18 cellular contexts compared by ENCODE assay signal in genomic region chr2:178142274-178143065, GRCh38. TPM values are rescaled to one million over a fixed set of nuclear protein-coding genes. Genes with fewer than 3 reads are reported as not detected.
DNase-seq lines count a peak whose midpoint lies in the region; ATAC-seq and TF ChIP-seq lines count a peak whose summit lies in the region.
"Had no signal": no experiment of that assay in that cellular context is flagged by ENCODE, and none has a peak within 500 bp of the region (broad histone marks: within the 10 kb centered on the region; RNA-seq: fewer than 3 reads in every experiment).

No MANE protein-coding gene starts in this region.

- ATAC-seq in PC-3 (peak; percentile 73), HG03457 (IDR thresholded peaks at IDR 0.05; ENCODE audit: unreplicated experiment) (no peak), HG02938 (IDR thresholded peaks at IDR 0.05; ENCODE audit: unreplicated experiment) (no peak)
- ATAC-seq: sciatic nerve; stimulated activated naive CD8-positive, alpha-beta T cell treated with anti-CD3 and anti-CD28 coated beads, Interleukin-15, amount 100 ng/mL, for 72 hours had no signal

- no peaks in the 10 kb centered on the region for H3K9me3 Mint-ChIP-seq in MCF 10A (ENCODE audit: unreplicated experiment)
- H3K9me3 Mint-ChIP-seq: activated naive CD4-positive, alpha-beta T cell treated with anti-CD3 and anti-CD28 coated beads for 36 hours; memory B cell; stimulated activated naive CD8-positive, alpha-beta T cell treated with anti-CD3 and anti-CD28 coated beads, Interleukin-15, amount 100 ng/mL, for 72 hours had no signal

- no peaks in the 10 kb centered on the region for H3K27me3 Mint-ChIP-seq in MCF 10A (ENCODE audit: insufficient read depth, unreplicated experiment)

- TF ChIP-seq CTCF in MCF 10A (IDR thresholded peaks at IDR 0.05; ENCODE audit: unreplicated experiment) = no peak
- TF ChIP-seq CTCF in mammary epithelial cell (conservative IDR thresholded peaks at IDR 0.05 in 1 of 2, IDR thresholded peaks at IDR 0.05 in 1 of 2; ENCODE audit: extremely low read depth in 1 of 2, insufficient read depth in 1 of 2, low read depth in 1 of 2, low read length in 2 of 2) = no peak
- no peak for TF ChIP-seq CTCF in PC-3 (conservative IDR thresholded peaks at IDR 0.05; ENCODE audit: low read depth, low read length)
- TF ChIP-seq CTCF in fibroblast of villous mesenchyme (IDR thresholded peaks at IDR 0.05; ENCODE audit: insufficient read depth, low read depth, low read length) = no peak
- TF ChIP-seq CTCF in GM13977 (IDR thresholded peaks at IDR 0.05; ENCODE audit: extremely low read depth, insufficient read depth, missing control alignments) = no peak

- no peak overlapping the region for H3K27ac Mint-ChIP-seq in MCF 10A (ENCODE audit: low read depth, unreplicated experiment)
- H3K27ac Mint-ChIP-seq: activated naive CD4-positive, alpha-beta T cell treated with anti-CD3 and anti-CD28 coated beads for 36 hours; memory B cell; stimulated activated naive CD8-positive, alpha-beta T cell treated with anti-CD3 and anti-CD28 coated beads, Interleukin-15, amount 100 ng/mL, for 72 hours had no signal

- H3K4me3 Mint-ChIP-seq in MCF 10A (ENCODE audit: unreplicated experiment) = no peak overlapping the region
- H3K4me3 Mint-ChIP-seq: activated naive CD4-positive, alpha-beta T cell treated with anti-CD3 and anti-CD28 coated beads for 36 hours; memory B cell; stimulated activated naive CD8-positive, alpha-beta T cell treated with anti-CD3 and anti-CD28 coated beads, Interleukin-15, amount 100 ng/mL, for 72 hours had no signal

- dilution Hi-C loops in mammary epithelial cell (cut with HindIII; ENCODE audit: low sequenced_read_pairs) = no loop called here

- no peak overlapping the region for H3K4me2 ChIP-seq in mammary epithelial cell (ENCODE audit: insufficient read depth, low read depth, low read length)
- peak overlapping the region; percentile 55 for H3K4me2 ChIP-seq in PC-3 (ENCODE audit: low read length)

- in situ Hi-C loops in mammary epithelial cell (cut with MboI; ENCODE audit: low sequenced_read_pairs in 2 of 2) = loop anchor here in 1 of 2 donors (25.0 kb wide), 1 partner anchor 245 kb away; no protein-coding TSS in a partner anchor
- in situ Hi-C loops in GM13977 (cut with MboI; ENCODE audit: low pct_unique_long_range_greater_than_20kb, low sequenced_read_pairs, unreplicated experiment) = no loop called here

- H4K20me1 ChIP-seq in mammary epithelial cell (ENCODE audit: insufficient read depth, low read length) (no peaks in the 10 kb centered on the region), PC-3 (ENCODE audit: low read length) (no peaks in the 10 kb centered on the region)

- H2AFZ ChIP-seq in mammary epithelial cell (ENCODE audit: low read depth, low read length) = no peak overlapping the region
- peak overlapping the region; percentile 58 for H2AFZ ChIP-seq in PC-3 (ENCODE audit: low read length)

- H3K9ac ChIP-seq in mammary epithelial cell (ENCODE audit: insufficient read depth, low read length) = no peak overlapping the region
- no peak overlapping the region for H3K9ac ChIP-seq in PC-3 (ENCODE audit: low read length)

- 74% methylated on average over 5 of the region's 5 CpGs for WGBS in mammary epithelial cell (ENCODE audit: low coverage, missing lambda C conversion rate)

- peaks cover 5% of the 10 kb centered on the region for H3F3A ChIP-seq in PC-3 (ENCODE audit: low read length, unreplicated experiment)

- POLR2A ChIA-PET in MCF 10A (lab: Yijun Ruan, JAX) = interaction anchor here (1.0 to 2.2 kb wide), 2 partner anchors 10 to 51 kb away, joined by 3 to 8 read pairs; no protein-coding TSS in a partner anchor
- POLR2A ChIA-PET in PC-3 (lab: Charles Lee; ENCODE audit: unreplicated experiment) = no interaction called here

- CTCF ChIA-PET in MCF 10A (lab: Yijun Ruan, JAX) (interaction anchor here (0.7 to 2.1 kb wide), 2 partner anchors 11 to 277 kb away, joined by 3 to 15 read pairs; no protein-coding TSS in a partner anchor), mammary epithelial cell (lab: Charles Lee; ENCODE audit: low non-redundant PET) (no interaction called here), PC-3 (lab: Charles Lee) (no interaction called here)

- H3K4me1 ChIP-seq in mammary epithelial cell (ENCODE audit: insufficient read depth, low read length) (no peaks in the 10 kb centered on the region), PC-3 (ENCODE audit: insufficient read depth, low read length) (peaks cover 12% of the 10 kb centered on the region)
- H3K4me1 ChIP-seq: uterus had no signal

- no peaks in the 10 kb centered on the region for H3K9me3 ChIP-seq in mammary epithelial cell (replicated peaks; ENCODE audit: insufficient read depth, low read length)
- no peaks in the 10 kb centered on the region for H3K9me3 ChIP-seq in PC-3 (ENCODE audit: low read length)
- H3K9me3 ChIP-seq: neutrophil, uterus had no signal

- intact Hi-C loops in MCF 10A (cut with micrococcal nuclease) = no loop called here
- intact Hi-C loops in mammary epithelial cell (cut with micrococcal nuclease) = no loop called here
- intact Hi-C loops in PC-3 (cut with micrococcal nuclease) = no loop called here

- no peak for DNase-seq in MCF 10A (ENCODE audit: unreplicated experiment)
- no peak for DNase-seq in mammary epithelial cell
- peak; percentile 22 for DNase-seq in PC-3
- peak; percentile 3 for DNase-seq in fibroblast of villous mesenchyme (ENCODE audit: low read depth)
- no peak for DNase-seq in middle frontal gyrus (ENCODE audit: extremely low spot score, low spot score)
- DNase-seq in GM13977 (ENCODE audit: low spot score) = no peak
- DNase-seq: activated naive CD4-positive, alpha-beta T cell treated with anti-CD3 and anti-CD28 coated beads for 36 hours; brain microvascular endothelial cell; foreskin melanocyte; NCI-H2081; stimulated activated naive CD8-positive, alpha-beta T cell treated with anti-CD3 and anti-CD28 coated beads, Interleukin-15, amount 100 ng/mL, for 72 hours; uterus had no signal

- no peak overlapping the region for H3K4me3 ChIP-seq in mammary epithelial cell (replicated peaks in 1 of 3; ENCODE audit: insufficient read depth in 1 of 3, low read depth in 2 of 3, low read length in 3 of 3)
- peak overlapping the region; percentile 9; the same call in 1 of the 2 replicates for H3K4me3 ChIP-seq in PC-3 (ENCODE audit: low read length)
- no peak overlapping the region for H3K4me3 ChIP-seq in fibroblast of villous mesenchyme (ENCODE audit: low read depth, low read length)
- H3K4me3 ChIP-seq: uterus had no signal

- no peaks in the 10 kb centered on the region for H3K4me1 Mint-ChIP-seq in MCF 10A (ENCODE audit: insufficient read depth, unreplicated experiment)
- H3K4me1 Mint-ChIP-seq: memory B cell; stimulated activated naive CD8-positive, alpha-beta T cell treated with anti-CD3 and anti-CD28 coated beads, Interleukin-15, amount 100 ng/mL, for 72 hours had no signal

- no peaks in the 10 kb centered on the region for H3K27me3 ChIP-seq in mammary epithelial cell (ENCODE audit: insufficient read depth, low read length)
- no peaks in the 10 kb centered on the region for H3K27me3 ChIP-seq in PC-3 (ENCODE audit: low read length)
- H3K27me3 ChIP-seq: brain microvascular endothelial cell, uterus had no signal

- no peaks in the 10 kb centered on the region for H3K9me2 ChIP-seq in PC-3 (replicated peaks; ENCODE audit: low read length)

- no peaks in the 10 kb centered on the region for H3K79me2 ChIP-seq in mammary epithelial cell (ENCODE audit: insufficient read depth, low read length)
- no peaks in the 10 kb centered on the region for H3K79me2 ChIP-seq in PC-3 (ENCODE audit: low read length)

- H3K36me3 Mint-ChIP-seq in MCF 10A (ENCODE audit: insufficient read depth, unreplicated experiment) = no peaks in the 10 kb centered on the region
- H3K36me3 Mint-ChIP-seq: memory B cell had no signal

- H3K36me3 ChIP-seq in mammary epithelial cell (ENCODE audit: insufficient read depth, low read length) (no peaks in the 10 kb centered on the region), PC-3 (ENCODE audit: low read depth, low read length) (no peaks in the 10 kb centered on the region)
- H3K36me3 ChIP-seq: brain microvascular endothelial cell, neutrophil, uterus had no signal

- H3K27ac ChIP-seq in mammary epithelial cell (ENCODE audit: insufficient read depth, low read depth, low read length) (no peak overlapping the region), PC-3 (ENCODE audit: low read length) (0 out of 2 replicates have a peak overlapping the region, but pooled peaks have one; percentile 16)
- H3K27ac ChIP-seq: brain microvascular endothelial cell, HL-60, neutrophil, uterus had no signal

- TSS peak; percentile 8 for BruUV-seq in MCF 10A (replicated peaks; lab: Mats Ljungman, UMichigan)
- no TSS peak for BruUV-seq in mammary epithelial cell (replicated peaks; lab: Mats Ljungman, UMichigan)
- BruUV-seq in PC-3 (replicated peaks; lab: Mats Ljungman, UMichigan) = no TSS peak

RNA-seq across cellular contexts. Expression of gene RBM45, which starts 30.2 kb away (rescaled TPM):
- 12.7 and 14.5 TPM in 2 replicates for total RNA-seq in MCF 10A (2022)
- total RNA-seq in mammary epithelial cell = 10 to 100 TPM; 12.1 to 15.5 TPM
- polyA plus RNA-seq in mammary epithelial cell = 6.6 TPM
- polyA minus RNA-seq in mammary epithelial cell = 14.5 TPM
- 10.5 and 14.3 TPM in 2 replicates for total RNA-seq in PC-3 (2014; rRNA removed)
- 16.8 and 19.0 TPM in 2 replicates for total RNA-seq in fibroblast of villous mesenchyme

RNA-seq across cellular contexts. Expression of gene OSBPL6, which starts 51.8 kb away (rescaled TPM):
- total RNA-seq in MCF 10A (2022) (26.2 and 43.1 TPM in 2 replicates), mammary epithelial cell (10 to 100 TPM; 32.2 to 32.9 TPM), PC-3 (2014; rRNA removed) (2.8 and 4.0 TPM in 2 replicates), fibroblast of villous mesenchyme (3.9 and 6.5 TPM in 2 replicates)
- 15.1 TPM for polyA plus RNA-seq in mammary epithelial cell
- 26.4 TPM for polyA minus RNA-seq in mammary epithelial cell

Comparison
In these comparisons a context has a peak if more than half of its experiments do, and no peak if none do; other contexts are left out.
1. DNase-seq: peak in PC-3 (single experiment) and fibroblast of villous mesenchyme (single experiment); none in MCF 10A (single experiment), mammary epithelial cell (single experiment), middle frontal gyrus (single experiment) and GM13977 (single experiment).